2 cellular contexts compared by ENCODE assay signal in the genomic region with DNA sequence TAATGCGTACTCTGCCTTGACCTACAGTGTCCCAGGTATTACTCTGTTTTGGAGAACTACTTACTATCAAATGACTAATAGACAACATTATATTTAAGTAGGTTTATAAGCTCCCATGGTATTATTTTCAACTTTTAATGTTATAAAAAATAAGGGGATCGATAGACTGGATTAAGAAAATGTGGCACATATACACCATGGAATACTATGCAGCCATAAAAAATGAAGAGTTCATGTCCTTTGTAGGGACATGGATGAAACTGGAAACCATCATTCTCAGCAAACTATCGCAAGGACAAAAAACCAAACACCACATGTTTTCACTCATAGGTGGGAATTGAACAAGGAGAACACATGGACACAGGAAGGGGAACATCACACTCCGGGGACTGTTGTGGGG.
TF ChIP-seq lines count a peak whose summit lies in the region.

No MANE protein-coding gene starts in this region.

TF ChIP-seq in HEK293, 187 proteins besides CTCF, POLR2A, EP300 and RAD21:
- TF ChIP-seq ZNF580 (tag by site-specific recombination; IDR thresholded peaks at IDR 0.05): 0 out of 2 replicates have a peak, but pooled peaks have one; percentile 27
- TF ChIP-seq ZNF146 (tag by site-specific recombination; IDR thresholded peaks at IDR 0.05): peak; percentile 87

TF ChIP-seq in K562, 482 proteins besides CTCF, POLR2A, EP300 and RAD21:
- TF ChIP-seq BCOR (IDR thresholded peaks at IDR 0.05) (peak; percentile 45; the same call in 1 of the 2 replicates), ZNF146 (CRISPR knock-in tag; IDR thresholded peaks at IDR 0.05; ENCODE audit: unreplicated experiment) (peak; percentile 67), KDM1A (IDR thresholded peaks at IDR 0.05) (0 out of 4 replicates have a peak, but pooled peaks of 1 of the 2 experiments have one; percentile 17)
